In genomic region chr11:67369801-67370284, GRCh38 we compare ENCODE assay signal across 12 cellular contexts. TPM values are rescaled to one million over a fixed set of nuclear protein-coding genes. Genes with fewer than 3 reads are reported as not detected.
DNase-seq lines count a peak whose midpoint lies in the region; ATAC-seq and TF ChIP-seq lines count a peak whose summit lies in the region.
"Had no signal": no experiment of that assay in that cellular context is flagged by ENCODE, and none has a peak within 500 bp of the region (broad histone marks: within the 10 kb centered on the region; RNA-seq: fewer than 3 reads in every experiment).

No MANE protein-coding gene starts in this region.

- no peaks in the 10 kb centered on the region for H3K9me2 ChIP-seq in SK-N-SH

- H4K20me1 ChIP-seq in SK-N-SH (ENCODE audit: insufficient read depth), result peaks cover 67% of the 10 kb centered on the region

- H3K4me3 ChIP-seq in SK-N-SH (ENCODE audit: low read depth in 2 of 2, low read length in 1 of 2), result no peak overlapping the region
- peak overlapping the region; percentile 1 for H3K4me3 ChIP-seq in choroid plexus epithelial cell (ENCODE audit: low read depth, low read length)
- H3K4me3 ChIP-seq in muscle layer of colon (ENCODE audit: low read depth in 1 of 2, low read length in 2 of 2), result no peak overlapping the region
- H3K4me3 ChIP-seq in vagina, result peak overlapping the region in 1 of 2 donors; percentile 4
- H3K4me3 ChIP-seq: K562 had no signal

- intact Hi-C loops in vagina (cut with DNase I), result no loop called here

- no peak for TF ChIP-seq RAD21 in SK-N-SH (IDR thresholded peaks at IDR 0.05; ENCODE audit: low read length)

- peak overlapping the region; percentile 38; the same call in 1 of the 2 replicates for H3K4me2 ChIP-seq in SK-N-SH

- no peak overlapping the region for H2AFZ ChIP-seq in SK-N-SH (ENCODE audit: low read depth)

- peaks cover 23 to 39% of the 10 kb centered on the region in 2 experiments; a peak in 3 of 4 replicates for H3K4me1 ChIP-seq in SK-N-SH (ENCODE audit: control insufficient read depth in 1 of 2, insufficient read depth in 2 of 2, low read depth in 1 of 2, low read length in 1 of 2)
- peaks cover 83% of the 10 kb centered on the region for H3K4me1 ChIP-seq in muscle layer of colon (ENCODE audit: insufficient read depth, low read length)
- H3K4me1 ChIP-seq in vagina, result peaks cover 90% of the 10 kb centered on the region

- peaks cover 78% of the 10 kb centered on the region for H3K79me2 ChIP-seq in SK-N-SH (ENCODE audit: insufficient read depth)

- H3K36me3 ChIP-seq in SK-N-SH (replicated peaks in 1 of 2; ENCODE audit: control insufficient read depth in 1 of 2, insufficient read depth in 2 of 2, low read length in 1 of 2) (peaks cover 0 to 7% of the 10 kb centered on the region in 2 experiments), muscle layer of colon (ENCODE audit: insufficient read depth, low read length) (no peaks in the 10 kb centered on the region), vagina (no peaks in the 10 kb centered on the region)

- H3K9me3 ChIP-seq in SK-N-SH (no peaks in the 10 kb centered on the region), muscle layer of colon (ENCODE audit: low read length) (no peaks in the 10 kb centered on the region), vagina (no peaks in the 10 kb centered on the region)

- WGBS in SK-N-SH (ENCODE audit: low lambda C conversion rate), result 76% methylated on average over 11 of the region's 12 CpGs

- H3K9ac ChIP-seq in SK-N-SH, result no peak overlapping the region
- no peak overlapping the region for H3K9ac ChIP-seq in muscle layer of colon (ENCODE audit: low read length)

- peaks cover 10% of the 10 kb centered on the region for H3F3A ChIP-seq in SK-N-SH (replicated peaks; ENCODE audit: insufficient read depth)

- no peak for TF ChIP-seq POLR2A in vagina (IDR thresholded peaks at IDR 0.05)

- POLR2A ChIA-PET in SK-N-SH (lab: Yijun Ruan, JAX), result interaction anchor here (1.6 kb wide), 1 partner anchor 17 kb away, joined by 5 read pairs; the partner anchor contains the start of gene POLD4

- TF ChIP-seq CTCF in SK-N-SH (IDR thresholded peaks at IDR 0.05) (no peak), choroid plexus epithelial cell (conservative IDR thresholded peaks at IDR 0.05; ENCODE audit: low read depth, low read length) (peak; percentile 1), vagina (IDR thresholded peaks at IDR 0.05) (no peak)

- CTCF ChIA-PET in SK-N-SH (lab: Yijun Ruan, JAX), result interaction anchor here (0.7 to 19.7 kb wide), 9 partner anchors 9 to 107 kb away, joined by 3 to 955 read pairs (median 6); partner anchors contain the start of gene POLD4

- H3K27ac ChIP-seq in SK-N-SH (ENCODE audit: low read depth in 2 of 2, low read length in 1 of 2), result no peak overlapping the region
- H3K27ac ChIP-seq in muscle layer of colon (ENCODE audit: low read depth, low read length), result peak overlapping the region; percentile 77
- peak overlapping the region; percentile 98 for H3K27ac ChIP-seq in vagina

- DNase-seq in SK-N-SH (no peak), choroid plexus epithelial cell (ENCODE audit: low read depth) (peak; percentile 65), vagina (ENCODE audit: extremely low spot score in 2 of 2) (no peak), hypothalamus (lab: John Stamatoyannopoulos, UW) (no peak)
- no peak for DNase-seq in activated effector memory CD4-positive, alpha-beta T cell treated with Interleukin-2 at 50 U/mL for 16 hours
- DNase-seq: activated CD8-positive, alpha-beta memory T cell treated with anti-CD3 and anti-CD28 coated beads, Interleukin-2, amount 50 U/mL, for 4 hours; amniotic stem cell; GOT3 had no signal

- no peak for TF ChIP-seq EP300 in SK-N-SH (IDR thresholded peaks at IDR 0.05; ENCODE audit: borderline replicate concordance in 1 of 2, low read depth in 1 of 2, low read length in 1 of 2)

- no peaks in the 10 kb centered on the region for H3K27me3 ChIP-seq in SK-N-SH (ENCODE audit: insufficient read depth)
- no peaks in the 10 kb centered on the region for H3K27me3 ChIP-seq in muscle layer of colon (ENCODE audit: control insufficient read depth in 1 of 2, insufficient read depth in 2 of 2, low read length in 2 of 2)
- H3K27me3 ChIP-seq in vagina, result no peaks in the 10 kb centered on the region

- ATAC-seq in SK-N-SH treated with all-trans-retinoic acid at 6 μM for 48 hours (no peak), GM21526 (IDR thresholded peaks at IDR 0.05; ENCODE audit: low FRiP score, unreplicated experiment) (no peak)
- ATAC-seq: K562 had no signal

TF ChIP-seq in SK-N-SH, 30 proteins besides CTCF, POLR2A, EP300 and RAD21 (continues in another document):
- TF ChIP-seq NFIC (IDR thresholded peaks at IDR 0.05; ENCODE audit: borderline replicate concordance) (no peak), MEF2A (IDR thresholded peaks at IDR 0.05; ENCODE audit: borderline replicate concordance, low read depth) (no peak), TEAD4 (IDR thresholded peaks at IDR 0.05; ENCODE audit: borderline replicate concordance, insufficient read depth) (no peak), MXI1 (IDR thresholded peaks at IDR 0.05; ENCODE audit: low read depth, low read length) (no peak), POLR2AphosphoS5 (IDR thresholded peaks at IDR 0.05; ENCODE audit: low read depth, low read length) (no peak), RFX5 (IDR thresholded peaks at IDR 0.05; ENCODE audit: low read length) (no peak), IRF3 (IDR thresholded peaks at IDR 0.05; ENCODE audit: low read depth, low read length) (no peak)

TF ChIP-seq in SK-N-SH treated with all-trans-retinoic acid at 6 μM for 48 hours, 23 proteins besides CTCF, POLR2A, EP300 and RAD21:
- TF ChIP-seq POU6F1 (CRISPR knock-in tag; IDR thresholded peaks at IDR 0.05; ENCODE audit: borderline replicate concordance, low read depth), result no peak
- TF ChIP-seq PPARA (CRISPR knock-in tag; IDR thresholded peaks at IDR 0.05; ENCODE audit: borderline replicate concordance), result no peak
- TF ChIP-seq GLIS3 (CRISPR knock-in tag; IDR thresholded peaks at IDR 0.05), result no peak

RNA-seq across cellular contexts. Expression of gene CLCF1, which starts 3.6 kb away (rescaled TPM):
- 27.0 and 27.7 TPM in 2 replicates for polyA plus RNA-seq in SK-N-SH (2012; rRNA removed)
- 13.3 and 17.5 TPM in 2 replicates for polyA plus RNA-seq in SK-N-SH (2012; cell fraction: cytosol; rRNA removed)
- polyA plus RNA-seq in SK-N-SH (2012; cell fraction: nucleus; rRNA removed), result 61.9 and 75.9 TPM in 2 replicates
- 20.6 TPM for total RNA-seq in vagina

RNA-seq across cellular contexts. Expression of gene POLD4, which starts 16.5 kb away (rescaled TPM):
- polyA plus RNA-seq in SK-N-SH (2012; rRNA removed), result 80.4 and 89.4 TPM in 2 replicates
- polyA plus RNA-seq in SK-N-SH (2012; cell fraction: cytosol; rRNA removed), result 38.1 and 46.2 TPM in 2 replicates
- polyA plus RNA-seq in SK-N-SH (2012; cell fraction: nucleus; rRNA removed), result 161 and 245 TPM in 2 replicates
- 80.0 TPM for total RNA-seq in vagina

RNA-seq across cellular contexts. Expression of gene RAD9A, which starts 21.9 kb away (rescaled TPM):
- polyA plus RNA-seq in SK-N-SH (2012; rRNA removed), result 21.5 and 22.3 TPM in 2 replicates
- 4.8 and 8.6 TPM in 2 replicates for polyA plus RNA-seq in SK-N-SH (2012; cell fraction: cytosol; rRNA removed)
- polyA plus RNA-seq in SK-N-SH (2012; cell fraction: nucleus; rRNA removed), result 100 and 114 TPM in 2 replicates
- 20.6 TPM for total RNA-seq in vagina

RNA-seq across cellular contexts. Expression of gene PPP1CA, which starts 31.8 kb away (rescaled TPM):
- 210 and 261 TPM in 2 replicates for polyA plus RNA-seq in SK-N-SH (2012; rRNA removed)
- polyA plus RNA-seq in SK-N-SH (2012; cell fraction: cytosol; rRNA removed), result 130 and 175 TPM in 2 replicates
- 181 and 248 TPM in 2 replicates for polyA plus RNA-seq in SK-N-SH (2012; cell fraction: nucleus; rRNA removed)
- 102 TPM for total RNA-seq in vagina

RNA-seq across cellular contexts. Expression of gene TBC1D10C, which starts 34.0 kb away (rescaled TPM):
- polyA plus RNA-seq in SK-N-SH (2012; rRNA removed), result 0.05 TPM in 1 of 2 replicates, not detected in the other
- not detected in 2 replicates for polyA plus RNA-seq in SK-N-SH (2012; cell fraction: cytosol; rRNA removed)
- polyA plus RNA-seq in SK-N-SH (2012; cell fraction: nucleus; rRNA removed), result 0.08 and 0.31 TPM in 2 replicates
- 6.6 TPM for total RNA-seq in vagina

Comparison
In these comparisons a context has a peak if more than half of its experiments do, and no peak if none do; other contexts are left out.
1. H3K27ac ChIP-seq: peak in muscle layer of colon (single experiment) and vagina (single experiment); none in SK-N-SH (0 of 2).